9 cellular contexts compared by ENCODE assay signal in genomic region chr20:1894951-1895673, GRCh38.
DNase-seq lines count a peak whose midpoint lies in the region; ATAC-seq and TF ChIP-seq lines count a peak whose summit lies in the region.
"Had no signal": no experiment of that assay in that cellular context is flagged by ENCODE, and none has a peak within 500 bp of the region (broad histone marks: within the 10 kb centered on the region; RNA-seq: fewer than 3 reads in every experiment).

Gene SIRPA, plus strand, starts transcription at chr20:1895407. Its CDS starts 41 bp downstream, at chr20:1895448.

- in situ Hi-C loops in GM13977 (cut with MboI; ENCODE audit: low pct_unique_long_range_greater_than_20kb, low sequenced_read_pairs, unreplicated experiment): no loop called here

- H3K27ac ChIP-seq in cingulate gyrus (ENCODE audit: low read depth, low read length): peak within 1 kb of the TSS; percentile 88
- H3K27ac ChIP-seq: KMS-11 had no signal

- peak; percentile 35 to 55 for DNase-seq in AML-193 (lab: John Stamatoyannopoulos, UW)
- peak; percentile 79 for DNase-seq in GM13977 (ENCODE audit: low spot score)
- peak; percentile 72 for DNase-seq in OCI-M1 (lab: John Stamatoyannopoulos, UW)
- peak; percentile 74 for DNase-seq in islet precursor cell
- DNase-seq in skeletal muscle cell (ENCODE audit: low read depth): peak; percentile 29

- ATAC-seq in GM18498 (IDR thresholded peaks at IDR 0.05; ENCODE audit: unreplicated experiment) (no peak), GM21360 (IDR thresholded peaks at IDR 0.05; ENCODE audit: unreplicated experiment) (no peak)

- peak within 1 kb of the TSS; percentile 74 for H3K4me3 ChIP-seq in skeletal muscle cell (ENCODE audit: low read depth, low read length)

- no peak for TF ChIP-seq CTCF in GM13977 (IDR thresholded peaks at IDR 0.05; ENCODE audit: extremely low read depth, insufficient read depth, missing control alignments)

Comparison
In these comparisons a context has a peak if more than half of its experiments do, and no peak if none do; other contexts are left out.
1. DNase-seq: peak in every context shown above with its lines; median percentile 79 in GM13977; 74 in islet precursor cell; 72 in OCI-M1; 45 in AML-193; 29 in skeletal muscle cell.